In the genomic region with DNA sequence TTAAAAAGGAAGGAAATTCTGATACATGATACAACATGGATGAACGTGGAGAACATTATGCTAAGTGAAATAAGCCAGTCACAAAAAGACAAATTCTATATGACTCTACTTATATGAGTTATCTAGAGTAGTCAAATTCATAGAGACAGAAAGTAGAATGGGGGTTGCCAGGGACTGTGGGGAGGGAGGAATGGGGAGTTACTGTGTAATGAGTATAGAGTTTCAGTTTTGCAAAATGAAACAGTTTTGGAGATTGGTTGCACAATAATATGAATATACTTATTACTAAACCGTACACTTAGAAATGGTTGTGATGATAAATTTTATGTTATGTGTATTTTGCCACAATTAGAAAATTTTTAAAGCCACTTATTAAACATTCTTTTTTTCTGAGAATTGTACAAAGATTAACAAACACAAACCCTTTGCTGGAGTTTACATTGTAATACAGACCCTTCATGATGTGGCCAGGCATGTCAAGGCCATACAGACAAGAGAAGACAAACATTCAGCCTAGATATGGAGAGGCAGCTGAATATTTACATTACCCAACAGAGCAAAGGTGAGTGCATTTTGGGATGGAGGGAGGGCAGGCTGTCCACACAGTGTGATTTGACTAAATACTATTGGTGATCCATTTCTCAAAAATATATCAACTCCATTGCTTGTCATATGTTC, we compare ENCODE assay signal across 18 cellular contexts. TPM values are rescaled to one million over a fixed set of nuclear protein-coding genes. Genes with fewer than 3 reads are reported as not detected.
DNase-seq lines count a peak whose midpoint lies in the region; ATAC-seq and TF ChIP-seq lines count a peak whose summit lies in the region.
"Had no signal": no experiment of that assay in that cellular context is flagged by ENCODE, and none has a peak within 500 bp of the region (broad histone marks: within the 10 kb centered on the region; RNA-seq: fewer than 3 reads in every experiment).

No MANE protein-coding gene starts in this region.

- TF ChIP-seq CTCF in natural killer cell (IDR thresholded peaks at IDR 0.05) = no peak
- TF ChIP-seq CTCF in SK-N-SH (IDR thresholded peaks at IDR 0.05) = no peak

- POLR2A ChIA-PET in SK-N-SH (lab: Yijun Ruan, JAX) = no interaction called here

- WGBS in SK-N-SH (ENCODE audit: low lambda C conversion rate) = 13% methylated on average over 2 of the region's 2 CpGs

- intact Hi-C loops in natural killer cell (cut with micrococcal nuclease) = no loop called here

- H3K4me1 Mint-ChIP-seq in natural killer cell treated with Interleukin-12 subunit alpha and Interleukin-12 subunit beta and Interleukin-15 and Interleukin-18, amount 100 ng/mL, for 72 hours (ENCODE audit: low read depth in 2 of 2) = no peaks in the 10 kb centered on the region
- no peaks in the 10 kb centered on the region for H3K4me1 Mint-ChIP-seq in natural killer cell
- no peaks in the 10 kb centered on the region for H3K4me1 Mint-ChIP-seq in stimulated activated naive CD8-positive, alpha-beta T cell treated with anti-CD3 and anti-CD28 coated beads, Interleukin-15, amount 100 ng/mL, for 72 hours
- H3K4me1 Mint-ChIP-seq: stimulated activated naive B cell treated with anti-CD40 and anti-IgM and Interleukin-4, amounts not matched to agents 10 μg/mL and 1 μg/mL and 100 μg/mL, for 72 hours; T-cell had no signal

- peak; percentile 63 to 68 for ATAC-seq in natural killer cell treated with Interleukin-12 subunit alpha and Interleukin-12 subunit beta and Interleukin-15 and Interleukin-18, amount 100 ng/mL, for 72 hours
- no peak for ATAC-seq in natural killer cell
- peak; percentile 54 for ATAC-seq in HG02678 (IDR thresholded peaks at IDR 0.05; ENCODE audit: unreplicated experiment)
- ATAC-seq in stimulated activated naive CD8-positive, alpha-beta T cell treated with anti-CD3 and anti-CD28 coated beads, Interleukin-15, amount 100 ng/mL, for 72 hours = peak; percentile 94
- ATAC-seq: stimulated activated naive B cell treated with anti-CD40 and anti-IgM and Interleukin-4, amounts not matched to agents 10 μg/mL and 1 μg/mL and 100 μg/mL, for 72 hours; T-cell had no signal

- H3K9ac ChIP-seq in SK-N-SH = no peak overlapping the region

- no peak overlapping the region for H3K27ac ChIP-seq in SK-N-SH (ENCODE audit: low read depth in 2 of 2, low read length in 1 of 2)

- H3K36me3 ChIP-seq in SK-N-SH (replicated peaks in 1 of 2; ENCODE audit: control insufficient read depth in 1 of 2, insufficient read depth in 2 of 2, low read length in 1 of 2) = no peaks in the 10 kb centered on the region

- H3K9me3 ChIP-seq in SK-N-SH = no peaks in the 10 kb centered on the region

- no peaks in the 10 kb centered on the region for H3K9me2 ChIP-seq in SK-N-SH

- no peak overlapping the region for H3K4me3 ChIP-seq in SK-N-SH (ENCODE audit: low read depth in 2 of 2, low read length in 1 of 2)

- no peaks in the 10 kb centered on the region; the same call in 1 of the 2 replicates for H3K27me3 ChIP-seq in SK-N-SH (ENCODE audit: insufficient read depth)

- H4K20me1 ChIP-seq in SK-N-SH (ENCODE audit: insufficient read depth) = no peaks in the 10 kb centered on the region

- H3K4me2 ChIP-seq in SK-N-SH = no peak overlapping the region

- no peaks in the 10 kb centered on the region for H3K9me3 Mint-ChIP-seq in natural killer cell treated with Interleukin-12 subunit alpha and Interleukin-12 subunit beta and Interleukin-15 and Interleukin-18, amount 100 ng/mL, for 72 hours
- H3K9me3 Mint-ChIP-seq in natural killer cell = no peaks in the 10 kb centered on the region
- no peaks in the 10 kb centered on the region for H3K9me3 Mint-ChIP-seq in stimulated activated naive CD8-positive, alpha-beta T cell treated with anti-CD3 and anti-CD28 coated beads, Interleukin-15, amount 100 ng/mL, for 72 hours
- H3K9me3 Mint-ChIP-seq: stimulated activated naive B cell treated with anti-CD40 and anti-IgM and Interleukin-4, amounts not matched to agents 10 μg/mL and 1 μg/mL and 100 μg/mL, for 72 hours; T-cell had no signal

- H3K4me1 ChIP-seq in SK-N-SH (ENCODE audit: control insufficient read depth in 1 of 2, insufficient read depth in 2 of 2, low read depth in 1 of 2, low read length in 1 of 2) = no peaks in the 10 kb centered on the region

- no peak overlapping the region for H2AFZ ChIP-seq in SK-N-SH (ENCODE audit: low read depth)

- H3K27ac Mint-ChIP-seq in natural killer cell treated with Interleukin-12 subunit alpha and Interleukin-12 subunit beta and Interleukin-15 and Interleukin-18, amount 100 ng/mL, for 72 hours = no peak overlapping the region
- H3K27ac Mint-ChIP-seq in natural killer cell = no peak overlapping the region
- H3K27ac Mint-ChIP-seq in stimulated activated naive CD8-positive, alpha-beta T cell treated with anti-CD3 and anti-CD28 coated beads, Interleukin-15, amount 100 ng/mL, for 72 hours = no peak overlapping the region
- H3K27ac Mint-ChIP-seq: stimulated activated naive B cell treated with anti-CD40 and anti-IgM and Interleukin-4, amounts not matched to agents 10 μg/mL and 1 μg/mL and 100 μg/mL, for 72 hours; T-cell had no signal

- H3K36me3 Mint-ChIP-seq in natural killer cell treated with Interleukin-12 subunit alpha and Interleukin-12 subunit beta and Interleukin-15 and Interleukin-18, amount 100 ng/mL, for 72 hours = no peaks in the 10 kb centered on the region
- H3K36me3 Mint-ChIP-seq in natural killer cell = no peaks in the 10 kb centered on the region
- H3K36me3 Mint-ChIP-seq: stimulated activated naive B cell treated with anti-CD40 and anti-IgM and Interleukin-4, amounts not matched to agents 10 μg/mL and 1 μg/mL and 100 μg/mL, for 72 hours; T-cell had no signal

- TF ChIP-seq EP300 in SK-N-SH (IDR thresholded peaks at IDR 0.05; ENCODE audit: borderline replicate concordance in 1 of 2, low read depth in 1 of 2, low read length in 1 of 2) = no peak

- H3K79me2 ChIP-seq in SK-N-SH (ENCODE audit: insufficient read depth) = no peaks in the 10 kb centered on the region

- no peaks in the 10 kb centered on the region for H3F3A ChIP-seq in SK-N-SH (replicated peaks; ENCODE audit: insufficient read depth)

- DNase-seq in natural killer cell treated with Interleukin-12 subunit alpha and Interleukin-12 subunit beta and Interleukin-15 and Interleukin-18, amount 100 ng/mL, for 72 hours (ENCODE audit: low spot score) = no peak
- DNase-seq in natural killer cell (no peak), midbrain (lab: John Stamatoyannopoulos, UW) (no peak), CD1c-positive myeloid dendritic cell (ENCODE audit: extremely low spot score) (no peak), SK-N-SH (no peak)
- peak; percentile 30 to 37 for DNase-seq in activated T-cell treated with anti-CD3 and anti-CD28 coated beads, Interleukin-2, amount 50 U/mL, for 48 hours
- DNase-seq in stimulated activated naive CD8-positive, alpha-beta T cell treated with anti-CD3 and anti-CD28 coated beads, Interleukin-15, amount 100 ng/mL, for 72 hours = peak in 1 of 2 donors; percentile 23
- DNase-seq: activated gamma-delta T cell treated with Interleukin-2 at 50 U/mL for 16 hours; cerebellar nuclear complex; kidney; NCI-H1417 treated with DMSO at 0.1 percent for 48 hours; NCI-H69; stimulated activated CD4-positive, alpha-beta T cell treated with anti-CD3 and anti-CD28 coated beads, Interleukin-4, amount 100 ng/mL, for 4 hours; stimulated activated naive B cell treated with anti-CD40 and anti-IgM and Interleukin-4, amounts not matched to agents 10 μg/mL and 1 μg/mL and 100 μg/mL, for 72 hours; T-cell had no signal

- no peak for TF ChIP-seq RAD21 in SK-N-SH (IDR thresholded peaks at IDR 0.05; ENCODE audit: low read length)

- peaks cover 10 to 18% of the 10 kb centered on the region in 2 donors for H3K27me3 Mint-ChIP-seq in natural killer cell treated with Interleukin-12 subunit alpha and Interleukin-12 subunit beta and Interleukin-15 and Interleukin-18, amount 100 ng/mL, for 72 hours
- H3K27me3 Mint-ChIP-seq in natural killer cell (ENCODE audit: low read depth in 2 of 2) = peaks cover 10 to 36% of the 10 kb centered on the region in 2 donors
- no peaks in the 10 kb centered on the region for H3K27me3 Mint-ChIP-seq in stimulated activated naive CD8-positive, alpha-beta T cell treated with anti-CD3 and anti-CD28 coated beads, Interleukin-15, amount 100 ng/mL, for 72 hours

- CTCF ChIA-PET in SK-N-SH (lab: Yijun Ruan, JAX) = no interaction called here

- H3K4me3 Mint-ChIP-seq in natural killer cell treated with Interleukin-12 subunit alpha and Interleukin-12 subunit beta and Interleukin-15 and Interleukin-18, amount 100 ng/mL, for 72 hours = no peak overlapping the region
- no peak overlapping the region for H3K4me3 Mint-ChIP-seq in natural killer cell
- no peak overlapping the region for H3K4me3 Mint-ChIP-seq in stimulated activated naive CD8-positive, alpha-beta T cell treated with anti-CD3 and anti-CD28 coated beads, Interleukin-15, amount 100 ng/mL, for 72 hours
- H3K4me3 Mint-ChIP-seq: stimulated activated naive B cell treated with anti-CD40 and anti-IgM and Interleukin-4, amounts not matched to agents 10 μg/mL and 1 μg/mL and 100 μg/mL, for 72 hours; T-cell had no signal

TF ChIP-seq in SK-N-SH, 30 proteins besides CTCF, POLR2A, EP300 and RAD21 (continues in another document):
- TF ChIP-seq RXRA (IDR thresholded peaks at IDR 0.05; ENCODE audit: borderline replicate concordance, low read depth) (no peak), NFIC (IDR thresholded peaks at IDR 0.05; ENCODE audit: borderline replicate concordance) (no peak)

RNA-seq across cellular contexts. Expression of a gene that starts 21.2 kb away (rescaled TPM):
- not detected for total RNA-seq in natural killer cell treated with Interleukin-12 subunit alpha and Interleukin-12 subunit beta and Interleukin-15 and Interleukin-18, amount 100 ng/mL, for 72 hours
- not detected for total RNA-seq in natural killer cell
- polyA plus RNA-seq in SK-N-SH (2012; rRNA removed) = 0.86 and 1.4 TPM in 2 replicates
- polyA plus RNA-seq in SK-N-SH (2012; cell fraction: cytosol; rRNA removed) = 1.3 and 1.7 TPM in 2 replicates
- 0.45 and 0.58 TPM in 2 replicates for polyA plus RNA-seq in SK-N-SH (2012; cell fraction: nucleus; rRNA removed)
- total RNA-seq: glomerular endothelial cell had no signal
- polyA plus RNA-seq: BJ had no signal

Comparison
In these comparisons a context has a peak if more than half of its experiments do, and no peak if none do; other contexts are left out.
1. ATAC-seq: peak in natural killer cell treated with Interleukin-12 subunit alpha and Interleukin-12 subunit beta and Interleukin-15 and Interleukin-18, amount 100 ng/mL, for 72 hours (2 of 2), HG02678 (single experiment) and stimulated activated naive CD8-positive, alpha-beta T cell treated with anti-CD3 and anti-CD28 coated beads, Interleukin-15, amount 100 ng/mL, for 72 hours (single experiment); none in natural killer cell (0 of 3).
2. DNase-seq: peak in activated T-cell treated with anti-CD3 and anti-CD28 coated beads, Interleukin-2, amount 50 U/mL, for 48 hours (2 of 2); none in natural killer cell treated with Interleukin-12 subunit alpha and Interleukin-12 subunit beta and Interleukin-15 and Interleukin-18, amount 100 ng/mL, for 72 hours (single experiment), natural killer cell (single experiment), midbrain (single experiment), CD1c-positive myeloid dendritic cell (single experiment) and SK-N-SH (single experiment).